5 cellular contexts compared by ENCODE assay signal in the genomic region with DNA sequence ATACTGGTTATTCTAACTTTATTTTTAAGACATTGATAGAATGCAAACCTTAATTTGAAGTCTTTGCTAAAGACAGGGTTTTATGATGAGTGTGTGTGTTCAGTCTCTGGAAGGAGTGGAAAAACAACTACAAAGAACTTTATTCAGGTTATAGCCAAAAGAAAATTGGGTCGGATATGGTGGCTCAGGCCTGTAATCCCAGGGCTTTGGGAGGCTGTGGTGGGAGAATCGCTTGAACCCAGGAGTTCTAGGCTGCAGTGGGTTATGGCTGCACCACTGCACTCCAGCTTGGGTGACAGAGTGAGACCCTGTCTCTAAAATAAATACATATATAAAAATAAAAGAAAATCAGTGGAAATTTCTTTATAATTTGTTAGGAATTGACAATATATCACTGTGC.
"Had no signal": no experiment of that assay in that cellular context is flagged by ENCODE, and none has a peak within 500 bp of the region (broad histone marks: within the 10 kb centered on the region; RNA-seq: fewer than 3 reads in every experiment).

No MANE protein-coding gene starts in this region.

- DNase-seq: IMR-90, KBM-7 had no signal

- H3K4me3 ChIP-seq: K562 had no signal

- H3K27ac ChIP-seq: HL-60 had no signal

- ATAC-seq: HepG2, K562 had no signal
